16 cellular contexts compared by ENCODE assay signal in genomic region chr11:110919241-110919893, GRCh38.
A peak's percentile ranks its signal among the peaks of the same experiment; 100 is the strongest.
DNase-seq lines count a peak whose midpoint lies in the region; ATAC-seq and TF ChIP-seq lines count a peak whose summit lies in the region.
"Had no signal": no experiment of that assay in that cellular context is flagged by ENCODE, and none has a peak within 500 bp of the region (broad histone marks: within the 10 kb centered on the region; RNA-seq: fewer than 3 reads in every experiment).

No MANE protein-coding gene starts in this region.

- no peak overlapping the region for H3K4me3 Mint-ChIP-seq in memory B cell
- H3K4me3 Mint-ChIP-seq in glutamatergic neuron (ENCODE audit: unreplicated experiment) = no peak overlapping the region
- H3K4me3 Mint-ChIP-seq: stimulated activated naive CD8-positive, alpha-beta T cell treated with anti-CD3 and anti-CD28 coated beads, Interleukin-15, Interleukin-2, amounts not matched to agents 100 ng/mL and 50 ng/mL, for 24 hours had no signal

- no peaks in the 10 kb centered on the region for H3K36me3 ChIP-seq in adrenal gland (replicated peaks in 1 of 2)

- intact Hi-C loops in adrenal gland (cut with DNase I) = no loop called here

- peaks cover 3% of the 10 kb centered on the region for H3K36me3 Mint-ChIP-seq in memory B cell
- H3K36me3 Mint-ChIP-seq in glutamatergic neuron (ENCODE audit: unreplicated experiment) = no peaks in the 10 kb centered on the region

- no peak overlapping the region for H3K4me3 ChIP-seq in adrenal gland

- H3K9me3 Mint-ChIP-seq in memory B cell = peaks cover 3% of the 10 kb centered on the region
- H3K9me3 Mint-ChIP-seq in glutamatergic neuron (ENCODE audit: unreplicated experiment) = peaks cover 1% of the 10 kb centered on the region

- TF ChIP-seq CTCF in glutamatergic neuron (IDR thresholded peaks at IDR 0.05; ENCODE audit: partially characterized antibody, unreplicated experiment) (no peak), adrenal gland (IDR thresholded peaks at IDR 0.05) (no peak)

- ATAC-seq in GM18511 (IDR thresholded peaks at IDR 0.05; ENCODE audit: unreplicated experiment) (peak; percentile 70), GM21423 (IDR thresholded peaks at IDR 0.05; ENCODE audit: unreplicated experiment) (peak; percentile 86), HG03457 (IDR thresholded peaks at IDR 0.05; ENCODE audit: unreplicated experiment) (peak; percentile 65), memory B cell (ENCODE audit: low read depth) (peak; percentile 76), HG03097 (IDR thresholded peaks at IDR 0.05; ENCODE audit: low FRiP score, unreplicated experiment) (no peak)

- H3K27ac Mint-ChIP-seq in memory B cell = no peak overlapping the region
- H3K27ac Mint-ChIP-seq in glutamatergic neuron (ENCODE audit: unreplicated experiment) = no peak overlapping the region
- H3K27ac Mint-ChIP-seq: stimulated activated naive CD8-positive, alpha-beta T cell treated with anti-CD3 and anti-CD28 coated beads, Interleukin-15, Interleukin-2, amounts not matched to agents 100 ng/mL and 50 ng/mL, for 24 hours had no signal

- H3K27me3 ChIP-seq in adrenal gland = no peaks in the 10 kb centered on the region

- H3K4me1 ChIP-seq in adrenal gland (replicated peaks in 1 of 2) = peaks cover 0 to 3% of the 10 kb centered on the region in 2 donors

- 63 to 73% (median 71%) methylated on average over 4 of the region's 4 CpGs for WGBS in adrenal gland, 4 donors

- no peak for TF ChIP-seq POLR2A in adrenal gland (IDR thresholded peaks at IDR 0.05)

- H3K27me3 Mint-ChIP-seq in memory B cell = no peaks in the 10 kb centered on the region
- peaks cover 2% of the 10 kb centered on the region for H3K27me3 Mint-ChIP-seq in glutamatergic neuron (ENCODE audit: unreplicated experiment)
- H3K27me3 Mint-ChIP-seq: stimulated activated naive CD8-positive, alpha-beta T cell treated with anti-CD3 and anti-CD28 coated beads, Interleukin-15, Interleukin-2, amounts not matched to agents 100 ng/mL and 50 ng/mL, for 24 hours had no signal

- H3K27ac ChIP-seq in adrenal gland = no peak overlapping the region
- H3K27ac ChIP-seq: epithelial cell of prostate had no signal

- no peak for DNase-seq in memory B cell (ENCODE audit: low spot score in 2 of 2)
- DNase-seq in activated CD8-positive, alpha-beta memory T cell treated with anti-CD3 and anti-CD28 coated beads for 24 hours = no peak
- no peak for DNase-seq in glutamatergic neuron
- DNase-seq in adrenal gland = no peak
- DNase-seq: activated CD4-positive, alpha-beta T cell treated with anti-CD3 and anti-CD28 coated beads for 48 hours; activated effector memory CD4-positive, alpha-beta T cell treated with anti-CD3 and anti-CD28 coated beads, Interleukin-2, amount 50 U/mL, for 16 hours; NCI-H2029 treated with DMSO at 0.1 percent for 48 hours; retina; stimulated activated CD4-positive, alpha-beta T cell treated with anti-CD3 and anti-CD28 coated beads, Interleukin-4, amount 100 ng/mL, for 1 hour; T-helper 1 cell had no signal

- H3K4me1 Mint-ChIP-seq in memory B cell = peaks cover 19% of the 10 kb centered on the region
- no peaks in the 10 kb centered on the region for H3K4me1 Mint-ChIP-seq in glutamatergic neuron (ENCODE audit: low read depth, unreplicated experiment)

- H3K9me3 ChIP-seq in adrenal gland (replicated peaks in 1 of 3) = no peaks in the 10 kb centered on the region
